8 cellular contexts compared by ENCODE assay signal in genomic region chr1:39098569-39099250, GRCh38.
DNase-seq lines count a peak whose midpoint lies in the region; ATAC-seq and TF ChIP-seq lines count a peak whose summit lies in the region.

No MANE protein-coding gene starts in this region.

- ATAC-seq in Right ventricle myocardium inferior = peak; percentile 68
- ATAC-seq in sciatic nerve = peak; percentile 73
- ATAC-seq in GM21576 (IDR thresholded peaks at IDR 0.05; ENCODE audit: unreplicated experiment) = no peak

- TF ChIP-seq CTCF in astrocyte of the cerebellum (IDR thresholded peaks at IDR 0.05; ENCODE audit: low read depth, low read length, missing control alignments) = peak; percentile 75

- in situ Hi-C loops in astrocyte of the cerebellum (cut with HindIII; ENCODE audit: low sequenced_read_pairs) = loop anchor here (5.0 to 25.0 kb wide), 2 partner anchors 59 to 236 kb away; partner anchors contain the start of genes MYCBP and RRAGC

- DNase-seq in Right ventricle myocardium inferior (ENCODE audit: missing footprints) (no peak), cardiac septum (ENCODE audit: low spot score) (no peak), NCI-H2029 (lab: John Stamatoyannopoulos, UW) (peak; percentile 100), T-helper 22 cell (ENCODE audit: low read depth) (peak; percentile 49), astrocyte of the cerebellum (ENCODE audit: low read depth) (peak; percentile 79), hippocampal formation (lab: John Stamatoyannopoulos, UW) (peak; percentile 68 to 89), sciatic nerve (ENCODE audit: low spot score) (no peak)

- intact Hi-C loops in Right ventricle myocardium inferior (cut with DNase I) (no loop called here), cardiac septum (cut with DNase I) (loop anchor here (2.0 kb wide), 1 partner anchor 438 kb away; no protein-coding TSS in a partner anchor), sciatic nerve (cut with DNase I) (no loop called here)

- H3K4me3 ChIP-seq in astrocyte of the cerebellum (ENCODE audit: low read depth, low read length) = no peak overlapping the region

Comparison
In these comparisons a context has a peak if more than half of its experiments do, and no peak if none do; other contexts are left out.
1. DNase-seq: peak in NCI-H2029 (single experiment), T-helper 22 cell (single experiment), astrocyte of the cerebellum (single experiment) and hippocampal formation (2 of 2); none in Right ventricle myocardium inferior (single experiment), cardiac septum (single experiment) and sciatic nerve (single experiment).